In genomic region chr10:61452655-61453641, GRCh38 we compare ENCODE assay signal across 9 cellular contexts. TPM values are rescaled to one million over a fixed set of nuclear protein-coding genes. Genes with fewer than 3 reads are reported as not detected.
A peak's percentile ranks its signal among the peaks of the same experiment; 100 is the strongest.
DNase-seq lines count a peak whose midpoint lies in the region; ATAC-seq and TF ChIP-seq lines count a peak whose summit lies in the region.
"Had no signal": no experiment of that assay in that cellular context is flagged by ENCODE, and none has a peak within 500 bp of the region (broad histone marks: within the 10 kb centered on the region; RNA-seq: fewer than 3 reads in every experiment).

Gene TMEM26, minus strand, starts transcription at chr10:61453381. Its CDS starts 300 bp downstream, at chr10:61453081.

- peaks cover 8% of the 10 kb centered on the region for H4K20me1 ChIP-seq in neural progenitor cell (ENCODE audit: low read depth)

- H3K36me3 Mint-ChIP-seq in neural progenitor cell: no peaks in the 10 kb centered on the region

- peaks cover 66% of the 10 kb centered on the region for H3K27me3 ChIP-seq in neural progenitor cell

- H3K36me3 ChIP-seq in neural progenitor cell: no peaks in the 10 kb centered on the region

- H3K27ac ChIP-seq in neural progenitor cell: no peak within 1 kb of the TSS

- H3K9me3 Mint-ChIP-seq in neural progenitor cell: no peaks in the 10 kb centered on the region

- no peak within 1 kb of the TSS for H3K27ac Mint-ChIP-seq in neural progenitor cell

- TF ChIP-seq CTCF in neural progenitor cell (IDR thresholded peaks at IDR 0.05): no peak

- H3K4me3 ChIP-seq in neural progenitor cell: peak within 1 kb of the TSS; percentile 49

- peak; percentile 87 for ATAC-seq in SK-N-SH treated with all-trans-retinoic acid at 6 μM for 48 hours

- H3K4me2 ChIP-seq in neural progenitor cell: peak within 1 kb of the TSS; percentile 87

- no peaks in the 10 kb centered on the region for H3K79me2 ChIP-seq in neural progenitor cell (ENCODE audit: low read depth)

- H3F3A ChIP-seq in neural progenitor cell (ENCODE audit: low read depth): no peaks in the 10 kb centered on the region

- DNase-seq in CD1c-positive myeloid dendritic cell (ENCODE audit: extremely low spot score) (peak; percentile 55), globus pallidus (ENCODE audit: low spot score) (peak; percentile 62), neural progenitor cell (ENCODE audit: low spot score) (peak; percentile 57), NOMO-1 treated with DMSO at 0.1 percent for 48 hours (lab: John Stamatoyannopoulos, UW; ENCODE audit: unreplicated experiment) (no peak), NCI-H446 treated with DMSO at 0.1 percent for 48 hours (lab: John Stamatoyannopoulos, UW) (no peak), NCI-H774 (lab: John Stamatoyannopoulos, UW) (no peak), OCI-M2 (lab: John Stamatoyannopoulos, UW; ENCODE audit: unreplicated experiment) (no peak)
- DNase-seq: activated CD4-positive, CD25-positive, alpha-beta regulatory T cell had no signal

- peak within 1 kb of the TSS; percentile 48 for H2AFZ ChIP-seq in neural progenitor cell (replicated peaks)

- H3K4me1 ChIP-seq in neural progenitor cell: no peaks in the 10 kb centered on the region

- H3K4me1 Mint-ChIP-seq in neural progenitor cell: peaks cover 12% of the 10 kb centered on the region

- peaks cover 24% of the 10 kb centered on the region for H3K27me3 Mint-ChIP-seq in neural progenitor cell (ENCODE audit: insufficient read depth, low read depth)

- no peak within 1 kb of the TSS for H3K9ac ChIP-seq in neural progenitor cell

- peak within 1 kb of the TSS; percentile 87 for H3K4me3 Mint-ChIP-seq in neural progenitor cell

- no peaks in the 10 kb centered on the region for H3K9me3 ChIP-seq in neural progenitor cell (ENCODE audit: low read depth)

TF ChIP-seq in SK-N-SH treated with all-trans-retinoic acid at 6 μM for 48 hours, 23 proteins besides CTCF, POLR2A, EP300 and RAD21:
- TF ChIP-seq BACH2 (CRISPR knock-in tag; IDR thresholded peaks at IDR 0.05; ENCODE audit: borderline replicate concordance) (no peak), ZFP30 (CRISPR knock-in tag; IDR thresholded peaks at IDR 0.05) (no peak), CREB5 (CRISPR knock-in tag; IDR thresholded peaks at IDR 0.05; ENCODE audit: low read depth) (no peak), TCF4 (CRISPR knock-in tag; IDR thresholded peaks at IDR 0.05; ENCODE audit: borderline replicate concordance) (no peak), ZFP3 (CRISPR knock-in tag; IDR thresholded peaks at IDR 0.05) (no peak), POU6F1 (CRISPR knock-in tag; IDR thresholded peaks at IDR 0.05; ENCODE audit: borderline replicate concordance, low read depth) (no peak), CSRNP3 (CRISPR knock-in tag; IDR thresholded peaks at IDR 0.05) (no peak), ISL1 (CRISPR knock-in tag; IDR thresholded peaks at IDR 0.05) (no peak), CSDC2 (CRISPR knock-in tag; IDR thresholded peaks at IDR 0.05) (no peak), ESRRG (CRISPR knock-in tag; IDR thresholded peaks at IDR 0.05) (no peak), ARNTL (CRISPR knock-in tag; IDR thresholded peaks at IDR 0.05; ENCODE audit: borderline replicate concordance, low read depth) (no peak)
TF ChIP-seq in SK-N-SH treated with all-trans-retinoic acid at 6 μM for 48 hours: peak in this region for 0.

RNA-seq across cellular contexts. Expression of gene TMEM26, which starts in this region (rescaled TPM):
- not detected in 2 replicates for total RNA-seq in neural progenitor cell (ENCODE audit: low replicate concordance)

Comparison
In these comparisons a context has a peak if more than half of its experiments do, and no peak if none do; other contexts are left out.
1. Peak in DNase-seq, H3K4me3 ChIP-seq and H3K4me2 ChIP-seq in neural progenitor cell; RNA of the gene not detected or under 1 TPM.
2. DNase-seq: peak in CD1c-positive myeloid dendritic cell (single experiment) and globus pallidus (single experiment); none in NOMO-1 treated with DMSO at 0.1 percent for 48 hours (single experiment), NCI-H446 treated with DMSO at 0.1 percent for 48 hours (single experiment), NCI-H774 (single experiment) and OCI-M2 (single experiment).